ENCODE assay signal across 8 cellular contexts in the genomic region with DNA sequence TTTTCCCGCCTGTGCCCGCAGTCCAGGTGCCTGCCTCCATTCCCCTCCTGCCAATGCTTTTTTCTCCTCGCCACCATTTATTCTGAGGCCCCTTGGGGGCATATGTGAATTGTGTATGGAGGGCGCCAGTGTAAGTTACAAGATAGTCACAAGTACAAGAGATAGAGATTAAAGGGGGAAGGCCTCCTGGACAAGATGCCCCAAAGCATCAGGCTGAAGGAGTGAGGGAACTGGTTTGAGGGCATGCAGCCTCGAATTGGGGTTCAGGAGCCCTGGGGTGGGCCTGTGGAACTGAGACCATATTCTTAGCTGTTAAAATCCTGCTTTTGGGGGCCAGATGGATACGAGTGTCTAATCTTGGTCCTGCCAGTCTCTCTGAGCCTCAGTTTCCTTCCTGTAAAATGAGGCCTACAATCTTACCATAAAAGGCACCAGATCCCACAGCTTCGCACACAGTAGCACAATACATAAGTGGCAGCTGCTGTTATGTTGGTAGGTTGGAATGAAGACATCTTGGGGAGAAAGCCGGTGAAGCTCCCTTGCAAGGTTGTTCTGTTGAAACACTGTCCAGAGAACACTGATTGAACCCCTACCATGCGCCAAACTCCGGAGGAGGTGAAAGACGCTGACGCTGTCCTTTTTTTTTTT. TPM values are rescaled to one million over a fixed set of nuclear protein-coding genes. Genes with fewer than 3 reads are reported as not detected.
A peak's percentile ranks its signal among the peaks of the same experiment; 100 is the strongest.
DNase-seq lines count a peak whose midpoint lies in the region; ATAC-seq and TF ChIP-seq lines count a peak whose summit lies in the region.

No MANE protein-coding gene starts in this region.

- peak overlapping the region; percentile 59 for H2AFZ ChIP-seq in osteoblast (ENCODE audit: low read length)

- peak overlapping the region; percentile 80 for H3K27ac Mint-ChIP-seq in CD8-positive, alpha-beta T cell

- no peak for ATAC-seq in CD8-positive, alpha-beta T cell
- ATAC-seq in body of pancreas (no peak), GM19455 (IDR thresholded peaks at IDR 0.05; ENCODE audit: unreplicated experiment) (no peak), HG03571 (IDR thresholded peaks at IDR 0.05; ENCODE audit: unreplicated experiment) (no peak)

- DNase-seq in CD8-positive, alpha-beta T cell: no peak
- no peak for DNase-seq in Jurkat, Clone E6-1 (ENCODE audit: low read depth, low spot score)
- DNase-seq in body of pancreas (no peak), osteoblast (ENCODE audit: insufficient read length, low spot score, missing footprints) (no peak), HCEC 1CT (no peak), putamen (ENCODE audit: low spot score) (no peak)

- peaks cover 12% of the 10 kb centered on the region for H3K36me3 ChIP-seq in CD8-positive, alpha-beta T cell (ENCODE audit: insufficient read depth, low read length)
- peaks cover 0 to 7% of the 10 kb centered on the region in 2 donors for H3K36me3 ChIP-seq in body of pancreas (replicated peaks in 1 of 2; ENCODE audit: insufficient read depth in 1 of 2, low read depth in 2 of 2)
- peaks cover 12% of the 10 kb centered on the region for H3K36me3 ChIP-seq in osteoblast (ENCODE audit: insufficient read depth, low read length)

- peaks cover 18% of the 10 kb centered on the region for H3K36me3 Mint-ChIP-seq in CD8-positive, alpha-beta T cell

- CTCF ChIA-PET in CD8-positive, alpha-beta T cell (lab: Charles Lee): interaction anchor here (0.6 to 8.8 kb wide), 17 partner anchors 10 to 1023 kb away, joined by 3 to 229 read pairs (median 4); partner anchors contain the start of genes SAMD8 and VDAC2

- H3K4me3 Mint-ChIP-seq in CD8-positive, alpha-beta T cell: peak overlapping the region; percentile 82

- intact Hi-C loops in CD8-positive, alpha-beta T cell (cut with DNase I, micrococcal nuclease): loop anchor here (1.0 to 10.0 kb wide), 9 partner anchors 48 to 1982 kb away; partner anchors contain the start of genes ADK (in 1 of the 2), AP3M1 (in 1 of the 2) and MRPS16 (in 1 of the 2)
- intact Hi-C loops in body of pancreas (cut with DNase I): no loop called here

- H3K9me3 ChIP-seq in CD8-positive, alpha-beta T cell (ENCODE audit: low read length): no peaks in the 10 kb centered on the region
- H3K9me3 ChIP-seq in body of pancreas (no peaks in the 10 kb centered on the region), osteoblast (ENCODE audit: low read depth, low read length) (no peaks in the 10 kb centered on the region)

- H3K4me2 ChIP-seq in osteoblast (ENCODE audit: insufficient read depth, low read length): no peak overlapping the region

- no peak overlapping the region for H3K4me3 ChIP-seq in CD8-positive, alpha-beta T cell (ENCODE audit: low read depth, low read length)
- peak overlapping the region; percentile 74 for H3K4me3 ChIP-seq in Jurkat, Clone E6-1 (ENCODE audit: low read length)
- H3K4me3 ChIP-seq in body of pancreas (no peak overlapping the region), osteoblast (ENCODE audit: insufficient read depth, low read length) (no peak overlapping the region)

- no peak for TF ChIP-seq POLR2A in body of pancreas (IDR thresholded peaks at IDR 0.05)

- peaks cover 8% of the 10 kb centered on the region for H3K4me1 ChIP-seq in CD8-positive, alpha-beta T cell (ENCODE audit: insufficient read depth, low read length)
- H3K4me1 ChIP-seq in body of pancreas (peaks cover 52% of the 10 kb centered on the region), osteoblast (ENCODE audit: insufficient read depth, low read length) (peaks cover 13% of the 10 kb centered on the region)

- peaks cover 15% of the 10 kb centered on the region for H3K4me1 Mint-ChIP-seq in CD8-positive, alpha-beta T cell (ENCODE audit: low read depth)

- H3K27me3 ChIP-seq in CD8-positive, alpha-beta T cell (ENCODE audit: insufficient read depth, low read length): no peaks in the 10 kb centered on the region
- H3K27me3 ChIP-seq in body of pancreas: no peaks in the 10 kb centered on the region
- H3K27me3 ChIP-seq in osteoblast (ENCODE audit: insufficient read depth, low read length): no peaks in the 10 kb centered on the region

- H3K27ac ChIP-seq in CD8-positive, alpha-beta T cell (ENCODE audit: low read depth, low read length): no peak overlapping the region
- H3K27ac ChIP-seq in body of pancreas (peak overlapping the region; percentile 3 to 95 (median 93)), osteoblast (ENCODE audit: low read depth, low read length) (no peak overlapping the region)

- H4K20me1 ChIP-seq in osteoblast (ENCODE audit: insufficient read depth, low read length): no peaks in the 10 kb centered on the region

- POLR2A ChIA-PET in CD8-positive, alpha-beta T cell (lab: Charles Lee): interaction anchor here (0.8 to 3.5 kb wide), 3 partner anchors 12 to 49 kb away, joined by 3 to 16 read pairs (median 6); no protein-coding TSS in a partner anchor

- WGBS in body of pancreas, 2 donors: 47 to 51% methylated on average over 12 of the region's 12 CpGs

- no peaks in the 10 kb centered on the region for H3K9me3 Mint-ChIP-seq in CD8-positive, alpha-beta T cell

- TF ChIP-seq CTCF in CD8-positive, alpha-beta T cell (IDR thresholded peaks at IDR 0.05): peak; percentile 9
- no peak for TF ChIP-seq CTCF in body of pancreas (IDR thresholded peaks at IDR 0.05)
- no peak for TF ChIP-seq CTCF in osteoblast (IDR thresholded peaks at IDR 0.05; ENCODE audit: extremely low read depth, low read depth, low read length)

- no peaks in the 10 kb centered on the region for H3K27me3 Mint-ChIP-seq in CD8-positive, alpha-beta T cell (ENCODE audit: low read depth)

- no peaks in the 10 kb centered on the region for H3K79me2 ChIP-seq in osteoblast (ENCODE audit: insufficient read depth, low read length)

RNA-seq across cellular contexts. Expression of gene COMTD1, which starts 0.5 kb away (rescaled TPM):
- total RNA-seq in CD8-positive, alpha-beta T cell: 1 to 10 TPM; 7.6 to 7.9 TPM
- polyA plus RNA-seq in Jurkat, Clone E6-1 (2012; ENCODE audit: insufficient read depth, insufficient read length): 16.4 TPM
- total RNA-seq in body of pancreas: 100 to 1,000 TPM; 156 to 301 TPM
- 8.5 and 13.4 TPM in 2 replicates for total RNA-seq in osteoblast

RNA-seq across cellular contexts. Expression of gene VDAC2, which starts 25.7 kb away (rescaled TPM):
- total RNA-seq in CD8-positive, alpha-beta T cell: 100 to 1,000 TPM; 184 to 187 TPM
- 212 TPM for polyA plus RNA-seq in Jurkat, Clone E6-1 (2012; ENCODE audit: insufficient read depth, insufficient read length)
- total RNA-seq in body of pancreas: 10 to 100 TPM; 52.7 to 71.3 TPM
- 141 and 145 TPM in 2 replicates for total RNA-seq in osteoblast

Comparison
In these comparisons a context has a peak if more than half of its experiments do, and no peak if none do; other contexts are left out.
1. H3K27ac ChIP-seq: peak in body of pancreas (4 of 4); none in CD8-positive, alpha-beta T cell (single experiment) and osteoblast (single experiment).
2. RNA of gene COMTD1, which starts 0.5 kb away (total RNA-seq): 156 to 301 TPM in body of pancreas; 8.5 to 13.4 TPM in osteoblast and 7.6 to 7.9 TPM in CD8-positive, alpha-beta T cell; every median in the first group is over 10 times any median in the second.